Comparison of ENCODE assay signal across 26 cellular contexts in genomic region chr19:1621021-1621420, GRCh38. TPM values are rescaled to one million over a fixed set of nuclear protein-coding genes. Genes with fewer than 3 reads are reported as not detected.
DNase-seq lines count a peak whose midpoint lies in the region; ATAC-seq, FAIRE-seq and TF ChIP-seq lines count a peak whose summit lies in the region.
"Had no signal": no experiment of that assay in that cellular context is flagged by ENCODE, and none has a peak within 500 bp of the region (broad histone marks: within the 10 kb centered on the region; RNA-seq: fewer than 3 reads in every experiment).

No MANE protein-coding gene starts in this region.

- peaks cover 3% of the 10 kb centered on the region; the same call in 1 of the 2 replicates for H3K79me1 ChIP-seq in H1 (ENCODE audit: low read depth, low read length)

- POLR2A ChIA-PET in SK-N-SH (lab: Yijun Ruan, JAX), result no interaction called here
- POLR2A ChIA-PET in H1 (lab: Charles Lee; ENCODE audit: partially characterized antibody), result interaction anchor here (0.6 to 2.0 kb wide), 5 partner anchors 11 to 46 kb away, joined by 3 to 6 read pairs (median 3); no protein-coding TSS in a partner anchor

- no peak overlapping the region for H2AK5ac ChIP-seq in H1 (ENCODE audit: low read depth, low read length)

- no peak for ATAC-seq in SK-N-SH treated with all-trans-retinoic acid at 6 μM for 48 hours
- no peak for ATAC-seq in stimulated activated naive B cell treated with anti-CD40 and anti-IgM and Interleukin-4, amounts not matched to agents 10 μg/mL and 1 μg/mL and 100 μg/mL, for 72 hours (replicated peaks)

- H3K27ac ChIP-seq in SK-N-SH (ENCODE audit: low read depth in 2 of 2, low read length in 1 of 2) (no peak overlapping the region; a peak in 1 of 4 replicates), H1 (ENCODE audit: low read depth, low read length) (no peak overlapping the region; the same call in 1 of the 2 replicates), transverse colon (no peak overlapping the region)
- H3K27ac ChIP-seq: 22Rv1, C4-2B, Peyer's patch, SJCRH30 had no signal

- no peak overlapping the region for H3K4me3 Mint-ChIP-seq in stimulated activated naive B cell treated with anti-CD40 and anti-IgM and Interleukin-4, amounts not matched to agents 10 μg/mL and 1 μg/mL and 100 μg/mL, for 72 hours
- H3K4me3 Mint-ChIP-seq: CD8-positive, alpha-beta memory T cell; H9; HFFc6 had no signal

- H4K20me1 ChIP-seq in SK-N-SH (ENCODE audit: insufficient read depth) (peaks cover 10% of the 10 kb centered on the region; the same call in 1 of the 2 replicates), H1 (replicated peaks in 1 of 2; ENCODE audit: control insufficient read depth in 1 of 2, insufficient read depth in 2 of 2, low read length in 2 of 2) (peaks cover 19 to 28% of the 10 kb centered on the region in 2 experiments)

- TF ChIP-seq RAD21 in SK-N-SH (IDR thresholded peaks at IDR 0.05; ENCODE audit: low read length) (no peak), H1 (IDR thresholded peaks at IDR 0.05 in 1 of 2, conservative IDR thresholded peaks at IDR 0.05 in 1 of 2; ENCODE audit: low read depth in 2 of 2, low read length in 2 of 2) (no peak)

- no peak overlapping the region for H3K4ac ChIP-seq in H1 (replicated peaks; ENCODE audit: insufficient read length, low read depth, low read length)

- TF ChIP-seq CTCF in SK-N-SH (IDR thresholded peaks at IDR 0.05) (no peak), H1 (IDR thresholded peaks at IDR 0.05; ENCODE audit: control extremely low read depth in 1 of 3, insufficient read depth in 1 of 3, low read depth in 1 of 3, low read length in 3 of 3) (no peak), transverse colon (IDR thresholded peaks at IDR 0.05) (no peak)

- H3K9me3 ChIP-seq in SK-N-SH (no peaks in the 10 kb centered on the region), NT2/D1 (ENCODE audit: insufficient read depth, low read length) (peaks cover 14% of the 10 kb centered on the region; the same call in 1 of the 2 replicates), H1 (ENCODE audit: insufficient read depth in 2 of 2, low read depth in 1 of 2, low read length in 1 of 2) (no peaks in the 10 kb centered on the region), transverse colon (no peaks in the 10 kb centered on the region)
- H3K9me3 ChIP-seq: Peyer's patch, SJCRH30 had no signal

- no peak overlapping the region for H2BK20ac ChIP-seq in H1 (ENCODE audit: low read length)

- H3K27me3 ChIP-seq in SK-N-SH (ENCODE audit: insufficient read depth) (no peaks in the 10 kb centered on the region), NT2/D1 (ENCODE audit: insufficient read depth, insufficient read length) (no peaks in the 10 kb centered on the region), H1 (replicated peaks in 1 of 4; ENCODE audit: control insufficient read depth in 3 of 4, extremely low read depth in 1 of 4, insufficient read depth in 3 of 4, low read length in 3 of 4) (no peaks in the 10 kb centered on the region), transverse colon (no peaks in the 10 kb centered on the region)
- H3K27me3 ChIP-seq: Peyer's patch, SJCRH30 had no signal

- H3K4me3 ChIP-seq in SK-N-SH (ENCODE audit: low read depth in 2 of 2, low read length in 1 of 2), result no peak overlapping the region
- H3K4me3 ChIP-seq in NT2/D1 (ENCODE audit: insufficient read length, low read depth), result no peak overlapping the region
- no peak overlapping the region for H3K4me3 ChIP-seq in H1 (ENCODE audit: extremely low read depth in 1 of 4, insufficient read depth in 2 of 4, low read depth in 3 of 4, low read length in 4 of 4)
- H3K4me3 ChIP-seq in transverse colon, result no peak overlapping the region
- H3K4me3 ChIP-seq: Peyer's patch, SJCRH30 had no signal

- no peaks in the 10 kb centered on the region; a peak in 1 of 4 replicates for H3K4me1 ChIP-seq in SK-N-SH (ENCODE audit: control insufficient read depth in 1 of 2, insufficient read depth in 2 of 2, low read depth in 1 of 2, low read length in 1 of 2)
- H3K4me1 ChIP-seq in NT2/D1 (ENCODE audit: insufficient read depth, insufficient read length), result peaks cover 37% of the 10 kb centered on the region
- peaks cover 0 to 8% (median 4%) of the 10 kb centered on the region in 4 experiments; a peak in 3 of 7 replicates for H3K4me1 ChIP-seq in H1 (replicated peaks in 1 of 4; ENCODE audit: control insufficient read depth in 3 of 4, insufficient read depth in 4 of 4, low read length in 3 of 4)
- H3K4me1 ChIP-seq in transverse colon, result no peaks in the 10 kb centered on the region
- H3K4me1 ChIP-seq: SJCRH30 had no signal

- H2BK12ac ChIP-seq in H1 (ENCODE audit: low read depth, low read length), result no peak overlapping the region

- no peak for TF ChIP-seq EP300 in SK-N-SH (IDR thresholded peaks at IDR 0.05; ENCODE audit: borderline replicate concordance in 1 of 2, low read depth in 1 of 2, low read length in 1 of 2)
- TF ChIP-seq EP300 in H1 (IDR thresholded peaks at IDR 0.05; ENCODE audit: borderline replicate concordance in 1 of 2, low read depth in 2 of 2, low read length in 2 of 2), result no peak
- no peak for TF ChIP-seq EP300 in transverse colon (IDR thresholded peaks at IDR 0.05; ENCODE audit: low read depth)

- H3K18ac ChIP-seq in H1 (ENCODE audit: extremely low read depth, low read length), result no peak overlapping the region

- CTCF ChIA-PET in SK-N-SH (lab: Yijun Ruan, JAX), result no interaction called here
- CTCF ChIA-PET in H1 (lab: Charles Lee; ENCODE audit: partially characterized antibody), result interaction anchor here (0.6 kb wide), 1 partner anchor 187 kb away, joined by 3 read pairs; no protein-coding TSS in a partner anchor

- no peak overlapping the region for H4K91ac ChIP-seq in H1 (replicated peaks; ENCODE audit: insufficient read length, low read length)

- no peaks in the 10 kb centered on the region for H3K9me2 ChIP-seq in SK-N-SH

- H3K23ac ChIP-seq in H1 (ENCODE audit: insufficient read length), result no peak overlapping the region

- intact Hi-C loops in transverse colon (cut with DNase I; ENCODE audit: low total_unique reads), result no loop called here

- H3K23me2 ChIP-seq in H1 (ENCODE audit: low read depth, low read length), result no peaks in the 10 kb centered on the region

- H3K4me2 ChIP-seq in SK-N-SH, result no peak overlapping the region
- no peak overlapping the region for H3K4me2 ChIP-seq in H1 (ENCODE audit: insufficient read depth in 1 of 2, low read depth in 2 of 2, low read length in 2 of 2)

- peaks cover 33 to 64% of the 10 kb centered on the region in 2 donors for H3K4me1 Mint-ChIP-seq in stimulated activated naive B cell treated with anti-CD40 and anti-IgM and Interleukin-4, amounts not matched to agents 10 μg/mL and 1 μg/mL and 100 μg/mL, for 72 hours

- no peak overlapping the region for H4K5ac ChIP-seq in H1 (ENCODE audit: insufficient read length, low read depth, low read length)

- H3K56ac ChIP-seq in H1 (replicated peaks; ENCODE audit: insufficient read length, low read depth, low read length), result no peak overlapping the region

- H2BK15ac ChIP-seq in H1 (ENCODE audit: low read length), result no peak overlapping the region

- no peak overlapping the region for H2BK120ac ChIP-seq in H1 (replicated peaks; ENCODE audit: low read depth, low read length)

- H3K14ac ChIP-seq in H1 (ENCODE audit: insufficient read length), result no peak overlapping the region

- 100% methylated on average over 1 of the region's 19 CpGs for WGBS in SK-N-SH (ENCODE audit: low lambda C conversion rate)
- 94% methylated on average over 16 of the region's 19 CpGs; no CpG with 5 or more reads in 1 of the 2 experiments for WGBS in H1 (ENCODE audit: extremely low coverage in 1 of 2, insufficient coverage in 1 of 2, insufficient read length in 1 of 2, insufficient replicate concordance in 2 of 2, low coverage in 1 of 2, low lambda C conversion rate in 2 of 2, missing lambda C conversion rate in 1 of 2), 2 experiments
- WGBS in transverse colon (ENCODE audit: low coverage in 1 of 2), 2 donors, result 82% methylated on average over 19 of the region's 19 CpGs; no CpG with 5 or more reads in 1 of the 2 donors

- DNase-seq in SK-N-SH (peak; percentile 33), NT2/D1 (ENCODE audit: low read depth, low spot score) (no peak), H1 (ENCODE audit: low read depth in 1 of 2, low spot score in 2 of 2) (no peak), urothelium cell line (ENCODE audit: low spot score) (no peak), transverse colon (no peak)
- DNase-seq in stimulated activated naive B cell treated with anti-CD40 and anti-IgM and Interleukin-4, amounts not matched to agents 10 μg/mL and 1 μg/mL and 100 μg/mL, for 72 hours, result no peak
- DNase-seq in stimulated activated naive CD4-positive, alpha-beta T cell (lab: John Stamatoyannopoulos, UW), result no peak
- DNase-seq: ACHN; CD8-positive, alpha-beta memory T cell; EL; GF-D8; H9; HFFc6; KBM-7; NCI-H1092 treated with DMSO at 0.1 percent for 48 hours; NCI-H1436 treated with DMSO at 0.1 percent for 48 hours; NCI-H2029; NCI-H2227 treated with DMSO at 0.1 percent for 48 hours; NCI-H510A treated with DMSO at 0.1 percent for 48 hours; NCI-H748 treated with DMSO at 0.1 percent for 48 hours; Peyer's patch; SJCRH30; SW 1271 had no signal

- H3K27me3 Mint-ChIP-seq in stimulated activated naive B cell treated with anti-CD40 and anti-IgM and Interleukin-4, amounts not matched to agents 10 μg/mL and 1 μg/mL and 100 μg/mL, for 72 hours, result no peaks in the 10 kb centered on the region
- H3K27me3 Mint-ChIP-seq: CD8-positive, alpha-beta memory T cell had no signal

- no peak for TF ChIP-seq POLR2A in H1 (IDR thresholded peaks at IDR 0.05; ENCODE audit: control extremely low read depth in 1 of 2, low read depth in 2 of 2, low read length in 2 of 2)
- TF ChIP-seq POLR2A in transverse colon (IDR thresholded peaks at IDR 0.05), result no peak

- H3K9ac ChIP-seq in SK-N-SH (no peak overlapping the region), NT2/D1 (ENCODE audit: insufficient read length, low read depth) (peak overlapping the region; percentile 66), H1 (replicated peaks in 1 of 4; ENCODE audit: extremely low read depth in 1 of 4, low read depth in 3 of 4, low read length in 3 of 4) (no peak overlapping the region)

- in situ Hi-C loops in transverse colon (cut with MboI; ENCODE audit: low pct_ligation_motif_present in 1 of 4, low pct_unique_long_range_greater_than_20kb in 1 of 4, low sequenced_read_pairs in 3 of 4), result no loop called here

- peaks cover 0 to 66% of the 10 kb centered on the region in 2 experiments for H3K36me3 ChIP-seq in SK-N-SH (replicated peaks in 1 of 2; ENCODE audit: control insufficient read depth in 1 of 2, insufficient read depth in 2 of 2, low read length in 1 of 2)
- H3K36me3 ChIP-seq in NT2/D1 (ENCODE audit: insufficient read depth, insufficient read length, low read length), result peaks cover 93% of the 10 kb centered on the region
- H3K36me3 ChIP-seq in H1 (ENCODE audit: control insufficient read depth in 2 of 4, insufficient read depth in 4 of 4, low read length in 3 of 4), result peaks cover 16 to 75% (median 56%) of the 10 kb centered on the region in 4 experiments
- H3K36me3 ChIP-seq in transverse colon, result peaks cover 0 to 4% (median 0%) of the 10 kb centered on the region in 4 donors

- FAIRE-seq in H1 (lab: Jason Lieb, UNC) (no peak), urothelium cell line (lab: Jason Lieb, UNC) (no peak)

- 0 out of 2 replicates have a peak, but pooled peaks cover 8% of the 10 kb centered on the region for H3K79me2 ChIP-seq in SK-N-SH (ENCODE audit: insufficient read depth)
- peaks cover 0 to 4% of the 10 kb centered on the region in 2 experiments; a peak in 1 of 4 replicates for H3K79me2 ChIP-seq in H1 (ENCODE audit: control insufficient read depth in 1 of 2, insufficient read depth in 2 of 2, low read length in 2 of 2)

- H2AFZ ChIP-seq in SK-N-SH (ENCODE audit: low read depth) (no peak overlapping the region), H1 (ENCODE audit: low read length) (no peak overlapping the region)

- 0 out of 2 replicates have a peak overlapping the region, but pooled peaks have one; percentile 16 for H2BK5ac ChIP-seq in H1 (ENCODE audit: low read depth, low read length)

- H4K8ac ChIP-seq in H1 (ENCODE audit: extremely low read depth, insufficient read depth, low read length), result no peak overlapping the region

- peaks cover 54 to 56% of the 10 kb centered on the region in 2 donors for H3K36me3 Mint-ChIP-seq in stimulated activated naive B cell treated with anti-CD40 and anti-IgM and Interleukin-4, amounts not matched to agents 10 μg/mL and 1 μg/mL and 100 μg/mL, for 72 hours

- peak overlapping the region; percentile 56 for H3K27ac Mint-ChIP-seq in stimulated activated naive B cell treated with anti-CD40 and anti-IgM and Interleukin-4, amounts not matched to agents 10 μg/mL and 1 μg/mL and 100 μg/mL, for 72 hours
- H3K27ac Mint-ChIP-seq: CD8-positive, alpha-beta memory T cell; H9; HFFc6 had no signal

- no peaks in the 10 kb centered on the region for H3K9me3 Mint-ChIP-seq in stimulated activated naive B cell treated with anti-CD40 and anti-IgM and Interleukin-4, amounts not matched to agents 10 μg/mL and 1 μg/mL and 100 μg/mL, for 72 hours
- H3K9me3 Mint-ChIP-seq: CD8-positive, alpha-beta memory T cell; H9; HFFc6 had no signal

- peaks cover 2% of the 10 kb centered on the region for H3F3A ChIP-seq in SK-N-SH (replicated peaks; ENCODE audit: insufficient read depth)

RNA-seq across cellular contexts. Expression of gene UQCR11, which starts 15.8 kb away (rescaled TPM):
- 247 and 372 TPM in 2 replicates for polyA plus RNA-seq in SK-N-SH (2012; rRNA removed)
- polyA plus RNA-seq in SK-N-SH (2012; cell fraction: cytosol; rRNA removed), result 232 and 233 TPM in 2 replicates
- 81.2 and 187 TPM in 2 replicates for polyA plus RNA-seq in SK-N-SH (2012; cell fraction: nucleus; rRNA removed)
- total RNA-seq in H1 (2021; fragmentation: NEBNext Ultra II Directional; extraction: Animal tissue kit (Norgen Biotek cat#: 25700)), result 162 and 179 TPM in 2 replicates
- 171 and 209 TPM in 2 replicates for polyA plus RNA-seq in H1 (2011; rRNA removed)
- polyA plus RNA-seq in H1 (2011; cell fraction: cytosol; rRNA removed), result 116 TPM
- 97.6 TPM for polyA plus RNA-seq in H1 (2011; cell fraction: nucleus; rRNA removed)
- polyA plus RNA-seq in H1 (2012, experiment 1 of 2), result 113 to 194 TPM (median 144 TPM) in 4 replicates
- 120 TPM for polyA plus RNA-seq in H1 (2012, experiment 2 of 2)
- polyA plus RNA-seq in H1 (2013, experiment 1 of 2), result 158 TPM
- 164 TPM for polyA plus RNA-seq in H1 (2013, experiment 2 of 2)
- polyA minus RNA-seq in H1 (2011; rRNA and poly(A)+ RNA removed), result 30.3 and 34.7 TPM in 2 replicates
- 19.2 TPM for polyA minus RNA-seq in H1 (2011; cell fraction: cytosol; rRNA and poly(A)+ RNA removed)
- polyA minus RNA-seq in H1 (2011; cell fraction: nucleus; rRNA and poly(A)+ RNA removed), result 33.2 TPM
- total RNA-seq in transverse colon, result 100 to 1,000 TPM in 1 of 4 donors, 10 to 100 TPM in 3; 19.9 to 120 (median 60.8) TPM

RNA-seq across cellular contexts. Expression of gene MBD3, which starts 28.4 kb away (rescaled TPM):
- polyA plus RNA-seq in SK-N-SH (2012; rRNA removed) (74.1 and 96.5 TPM in 2 replicates), H1 (2011; rRNA removed) (88.2 and 113 TPM in 2 replicates)
- 44.9 and 52.3 TPM in 2 replicates for polyA plus RNA-seq in SK-N-SH (2012; cell fraction: cytosol; rRNA removed)
- 183 and 250 TPM in 2 replicates for polyA plus RNA-seq in SK-N-SH (2012; cell fraction: nucleus; rRNA removed)
- total RNA-seq in H1 (2021; fragmentation: NEBNext Ultra II Directional; extraction: Animal tissue kit (Norgen Biotek cat#: 25700)), result 110 and 115 TPM in 2 replicates
- 88.4 TPM for polyA plus RNA-seq in H1 (2011; cell fraction: cytosol; rRNA removed)
- polyA plus RNA-seq in H1 (2011; cell fraction: nucleus; rRNA removed), result 124 TPM
- 35.0 to 76.4 TPM (median 70.7 TPM) in 4 replicates for polyA plus RNA-seq in H1 (2012, experiment 1 of 2)
- polyA plus RNA-seq in H1 (2012, experiment 2 of 2), result 53.8 TPM
- polyA plus RNA-seq in H1 (2013, experiment 1 of 2), result 51.4 TPM
- polyA plus RNA-seq in H1 (2013, experiment 2 of 2), result 49.4 TPM
- polyA minus RNA-seq in H1 (2011; rRNA and poly(A)+ RNA removed), result 30.3 and 32.3 TPM in 2 replicates
- 61.4 TPM for polyA minus RNA-seq in H1 (2011; cell fraction: cytosol; rRNA and poly(A)+ RNA removed)
- polyA minus RNA-seq in H1 (2011; cell fraction: nucleus; rRNA and poly(A)+ RNA removed), result 52.8 TPM
- total RNA-seq in transverse colon, result 100 to 1,000 TPM in 1 of 4 donors, 10 to 100 TPM in 3; 61.4 to 121 (median 68.7) TPM

RNA-seq across cellular contexts. Expression of gene TCF3, which starts 31.4 kb away (rescaled TPM):
- polyA plus RNA-seq in SK-N-SH (2012; rRNA removed) (81.3 and 104 TPM in 2 replicates), H1 (2011; rRNA removed) (241 and 471 TPM in 2 replicates)
- polyA plus RNA-seq in SK-N-SH (2012; cell fraction: cytosol; rRNA removed), result 49.6 and 82.9 TPM in 2 replicates
- polyA plus RNA-seq in SK-N-SH (2012; cell fraction: nucleus; rRNA removed), result 173 and 175 TPM in 2 replicates
- total RNA-seq in H1 (2021; fragmentation: NEBNext Ultra II Directional; extraction: Animal tissue kit (Norgen Biotek cat#: 25700)), result 340 and 348 TPM in 2 replicates
- 271 TPM for polyA plus RNA-seq in H1 (2011; cell fraction: cytosol; rRNA removed)
- 468 TPM for polyA plus RNA-seq in H1 (2011; cell fraction: nucleus; rRNA removed)
- 258 to 276 TPM (median 262 TPM) in 4 replicates for polyA plus RNA-seq in H1 (2012, experiment 1 of 2)
- polyA plus RNA-seq in H1 (2012, experiment 2 of 2), result 216 TPM
- 188 TPM for polyA plus RNA-seq in H1 (2013, experiment 1 of 2)
- 190 TPM for polyA plus RNA-seq in H1 (2013, experiment 2 of 2)
- polyA minus RNA-seq in H1 (2011; rRNA and poly(A)+ RNA removed), result 47.7 and 78.0 TPM in 2 replicates
- polyA minus RNA-seq in H1 (2011; cell fraction: cytosol; rRNA and poly(A)+ RNA removed), result 232 TPM
- polyA minus RNA-seq in H1 (2011; cell fraction: nucleus; rRNA and poly(A)+ RNA removed), result 124 TPM
- 100 to 1,000 TPM in 1 of 4 donors, 10 to 100 TPM in 3; 55.9 to 160 (median 79.7) TPM for total RNA-seq in transverse colon

RNA-seq across cellular contexts. Expression of gene MEX3D, which starts 52.9 kb away (rescaled TPM):
- 11.5 and 14.9 TPM in 2 replicates for polyA plus RNA-seq in SK-N-SH (2012; rRNA removed)
- 6.4 and 11.6 TPM in 2 replicates for polyA plus RNA-seq in SK-N-SH (2012; cell fraction: cytosol; rRNA removed)
- 10.4 and 15.7 TPM in 2 replicates for polyA plus RNA-seq in SK-N-SH (2012; cell fraction: nucleus; rRNA removed)
- total RNA-seq in H1 (2021; fragmentation: NEBNext Ultra II Directional; extraction: Animal tissue kit (Norgen Biotek cat#: 25700)), result 78.8 and 83.4 TPM in 2 replicates
- 20.8 and 32.1 TPM in 2 replicates for polyA plus RNA-seq in H1 (2011; rRNA removed)
- polyA plus RNA-seq in H1 (2011; cell fraction: cytosol; rRNA removed), result 26.0 TPM
- polyA plus RNA-seq in H1 (2011; cell fraction: nucleus; rRNA removed), result 30.2 TPM
- 18.2 to 26.2 TPM (median 24.6 TPM) in 4 replicates for polyA plus RNA-seq in H1 (2012, experiment 1 of 2)
- polyA plus RNA-seq in H1 (2012, experiment 2 of 2), result 15.1 TPM
- 41.2 TPM for polyA plus RNA-seq in H1 (2013, experiment 1 of 2)
- 41.1 TPM for polyA plus RNA-seq in H1 (2013, experiment 2 of 2)
- polyA minus RNA-seq in H1 (2011; rRNA and poly(A)+ RNA removed), result 3.1 and 6.7 TPM in 2 replicates
- 76.2 TPM for polyA minus RNA-seq in H1 (2011; cell fraction: cytosol; rRNA and poly(A)+ RNA removed)
- 34.3 TPM for polyA minus RNA-seq in H1 (2011; cell fraction: nucleus; rRNA and poly(A)+ RNA removed)
- 100 to 1,000 TPM in 1 of 4 donors, 10 to 100 TPM in 3; 20.8 to 100 (median 27.8) TPM for total RNA-seq in transverse colon
- polyA plus RNA-seq: CD8-positive, alpha-beta memory T cell had no signal
